Comparison of ENCODE assay signal across 10 cellular contexts in the genomic region with DNA sequence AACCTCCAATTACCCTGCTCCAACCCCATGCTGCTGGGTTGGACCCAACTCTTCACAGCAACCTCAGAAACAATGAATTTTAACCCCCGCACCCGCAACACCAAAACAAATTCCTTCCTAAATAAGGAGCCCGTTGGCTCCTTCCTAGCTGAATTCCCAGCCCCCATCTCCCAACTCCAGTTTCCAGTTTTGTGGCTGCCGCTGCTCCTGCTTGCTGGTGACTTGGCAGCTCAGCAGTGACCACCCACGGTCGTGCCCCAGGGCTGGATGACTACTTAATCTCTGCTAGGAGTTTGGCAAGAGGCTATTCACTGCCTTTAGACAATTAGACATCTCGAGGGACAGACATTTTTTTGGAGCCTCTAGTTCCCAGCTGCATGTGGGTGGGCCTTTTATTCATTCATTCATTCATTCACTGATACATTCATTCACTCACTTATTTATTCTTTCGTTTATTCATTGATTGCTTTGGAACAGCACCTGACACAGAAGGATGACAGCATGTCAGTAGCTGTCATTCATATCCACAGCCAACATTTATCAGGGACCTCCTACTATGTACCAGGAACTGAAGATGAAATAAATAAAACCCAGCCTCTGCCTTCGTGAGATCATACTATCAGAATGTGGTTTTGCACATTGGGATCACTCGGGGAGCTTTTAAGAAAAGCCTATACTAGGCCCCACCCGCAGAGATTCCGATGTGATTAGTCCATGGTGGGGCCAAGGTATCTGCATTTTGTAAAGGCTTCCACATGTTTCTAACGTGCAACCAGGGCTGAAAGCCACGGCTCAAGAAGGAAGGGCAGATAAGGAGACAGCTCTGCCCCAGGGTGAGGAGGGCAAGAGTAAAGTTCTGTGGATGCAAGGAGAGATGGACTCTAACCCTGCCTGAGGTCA.
A peak's percentile ranks its signal among the peaks of the same experiment; 100 is the strongest.
DNase-seq lines count a peak whose midpoint lies in the region; ATAC-seq and TF ChIP-seq lines count a peak whose summit lies in the region.
"Had no signal": no experiment of that assay in that cellular context is flagged by ENCODE, and none has a peak within 500 bp of the region (broad histone marks: within the 10 kb centered on the region; RNA-seq: fewer than 3 reads in every experiment).

No MANE protein-coding gene starts in this region.

- no peaks in the 10 kb centered on the region for H3K9me3 ChIP-seq in NT2/D1 (ENCODE audit: insufficient read depth, low read length)
- H3K9me3 ChIP-seq: ascending aorta, vagina had no signal

- CTCF ChIA-PET in BJ (lab: Yijun Ruan, JAX): interaction anchor here (0.5 to 1.5 kb wide), 4 partner anchors 10 to 229 kb away, joined by 3 to 5 read pairs (median 4); no protein-coding TSS in a partner anchor

- no peak for TF ChIP-seq POLR2A in erythroblast (IDR thresholded peaks at IDR 0.05; ENCODE audit: low read length)

- intact Hi-C loops in CD14-positive monocyte (cut with micrococcal nuclease): loop anchor here in 1 of 2 donors (10.0 kb wide), 1 partner anchor 63 kb away; no protein-coding TSS in a partner anchor

- no peak for ATAC-seq in GM18867 (IDR thresholded peaks at IDR 0.05; ENCODE audit: unreplicated experiment)

- DNase-seq in BJ (ENCODE audit: low read depth) (peak; percentile 94), NT2/D1 (ENCODE audit: low read depth, low spot score) (peak; percentile 74), erythroblast (lab: John Stamatoyannopoulos, UW) (peak; percentile 49 to 80), nephron progenitor cell (peak; percentile 47), NCI-H2081 treated with DMSO at 0.1 percent for 48 hours (lab: John Stamatoyannopoulos, UW) (no peak), CD14-positive monocyte (ENCODE audit: low spot score) (no peak)
- DNase-seq in activated CD4-positive, alpha-beta T cell treated with anti-CD3 and anti-CD28 coated beads for 48 hours: no peak

- no peaks in the 10 kb centered on the region for H3K9me3 Mint-ChIP-seq in nephron progenitor cell
- H3K9me3 Mint-ChIP-seq in CD14-positive monocyte: peaks cover 0 to 2% (median 0%) of the 10 kb centered on the region in 7 donors

- no peak overlapping the region for H3K4me3 ChIP-seq in BJ (ENCODE audit: low read depth, low read length)
- H3K4me3 ChIP-seq in NT2/D1 (ENCODE audit: insufficient read length, low read depth): no peak overlapping the region
- H3K4me3 ChIP-seq: vagina had no signal

- H3K27me3 ChIP-seq in BJ (ENCODE audit: control insufficient read depth, insufficient read depth, low read length): no peaks in the 10 kb centered on the region
- H3K27me3 ChIP-seq in NT2/D1 (ENCODE audit: insufficient read depth, insufficient read length): peaks cover 31% of the 10 kb centered on the region
- H3K27me3 ChIP-seq: ascending aorta, vagina had no signal

- H3K36me3 ChIP-seq in BJ (ENCODE audit: control insufficient read depth, insufficient read depth, low read length): no peaks in the 10 kb centered on the region
- H3K36me3 ChIP-seq in NT2/D1 (ENCODE audit: insufficient read depth, insufficient read length, low read length): no peaks in the 10 kb centered on the region
- H3K36me3 ChIP-seq: ascending aorta, vagina had no signal

- peaks cover 50% of the 10 kb centered on the region for H3K27me3 Mint-ChIP-seq in nephron progenitor cell (ENCODE audit: low read depth, poor library complexity)
- peaks cover 0 to 2% (median 2%) of the 10 kb centered on the region in 3 donors for H3K27me3 Mint-ChIP-seq in CD14-positive monocyte (ENCODE audit: low read depth in 3 of 3)

- POLR2A ChIA-PET in BJ (lab: Charles Lee): interaction anchor here (0.5 kb wide), 1 partner anchor 284 kb away, joined by 8 read pairs; no protein-coding TSS in a partner anchor

- H3K27ac Mint-ChIP-seq in nephron progenitor cell (no peak overlapping the region), CD14-positive monocyte (no peak overlapping the region)

- peaks cover 12% of the 10 kb centered on the region for H3K4me1 ChIP-seq in NT2/D1 (ENCODE audit: insufficient read depth, insufficient read length)

- H3K36me3 Mint-ChIP-seq in nephron progenitor cell (ENCODE audit: low read depth): no peaks in the 10 kb centered on the region
- peaks cover 0 to 3% of the 10 kb centered on the region in 2 donors for H3K36me3 Mint-ChIP-seq in CD14-positive monocyte

- TF ChIP-seq CTCF in BJ (IDR thresholded peaks at IDR 0.05; ENCODE audit: insufficient read depth, low read depth, low read length): no peak
- TF ChIP-seq CTCF in nephron progenitor cell (IDR thresholded peaks at IDR 0.05): no peak
- TF ChIP-seq CTCF in CD14-positive monocyte (IDR thresholded peaks at IDR 0.05): no peak

- H3K4me3 Mint-ChIP-seq in nephron progenitor cell: peak overlapping the region; percentile 12
- no peak overlapping the region for H3K4me3 Mint-ChIP-seq in CD14-positive monocyte

- peaks cover 65% of the 10 kb centered on the region for H3K4me1 Mint-ChIP-seq in nephron progenitor cell
- peaks cover 24% of the 10 kb centered on the region for H3K4me1 Mint-ChIP-seq in CD14-positive monocyte

- peak overlapping the region; percentile 18 for H3K9ac ChIP-seq in NT2/D1 (ENCODE audit: insufficient read length, low read depth)

Comparison
In these comparisons a context has a peak if more than half of its experiments do, and no peak if none do; other contexts are left out.
1. DNase-seq: peak in BJ (single experiment), NT2/D1 (single experiment), erythroblast (2 of 2) and nephron progenitor cell (single experiment); none in activated CD4-positive, alpha-beta T cell treated with anti-CD3 and anti-CD28 coated beads for 48 hours (single experiment), NCI-H2081 treated with DMSO at 0.1 percent for 48 hours (single experiment) and CD14-positive monocyte (single experiment).